ENCODE assay signal across 1 cellular context in the genomic region with DNA sequence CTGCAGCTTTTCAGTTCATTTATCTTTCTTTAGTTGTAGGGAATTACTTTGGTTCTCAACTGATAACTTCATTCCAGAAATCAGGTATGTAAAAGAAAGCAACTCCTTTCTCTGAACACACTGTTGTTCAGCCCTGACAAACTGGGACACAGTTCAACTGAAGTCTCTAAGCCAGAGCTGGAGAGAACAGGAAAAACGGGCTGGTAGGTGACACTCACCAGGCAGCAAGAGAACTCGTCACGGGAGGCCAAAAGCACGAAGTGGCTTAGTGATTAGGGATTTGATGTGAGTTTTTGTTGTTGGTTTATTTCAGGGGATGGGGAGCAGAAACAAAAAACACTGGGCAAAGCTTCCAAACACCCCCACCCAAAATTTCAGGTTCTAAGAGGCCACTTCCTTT.
A peak's percentile ranks its signal among the peaks of the same experiment; 100 is the strongest.
TF ChIP-seq lines count a peak whose summit lies in the region.

No MANE protein-coding gene starts in this region.

TF ChIP-seq in K562, 482 proteins besides CTCF, POLR2A, EP300 and RAD21 (continued from another document):
- TF ChIP-seq, protein P1, sequence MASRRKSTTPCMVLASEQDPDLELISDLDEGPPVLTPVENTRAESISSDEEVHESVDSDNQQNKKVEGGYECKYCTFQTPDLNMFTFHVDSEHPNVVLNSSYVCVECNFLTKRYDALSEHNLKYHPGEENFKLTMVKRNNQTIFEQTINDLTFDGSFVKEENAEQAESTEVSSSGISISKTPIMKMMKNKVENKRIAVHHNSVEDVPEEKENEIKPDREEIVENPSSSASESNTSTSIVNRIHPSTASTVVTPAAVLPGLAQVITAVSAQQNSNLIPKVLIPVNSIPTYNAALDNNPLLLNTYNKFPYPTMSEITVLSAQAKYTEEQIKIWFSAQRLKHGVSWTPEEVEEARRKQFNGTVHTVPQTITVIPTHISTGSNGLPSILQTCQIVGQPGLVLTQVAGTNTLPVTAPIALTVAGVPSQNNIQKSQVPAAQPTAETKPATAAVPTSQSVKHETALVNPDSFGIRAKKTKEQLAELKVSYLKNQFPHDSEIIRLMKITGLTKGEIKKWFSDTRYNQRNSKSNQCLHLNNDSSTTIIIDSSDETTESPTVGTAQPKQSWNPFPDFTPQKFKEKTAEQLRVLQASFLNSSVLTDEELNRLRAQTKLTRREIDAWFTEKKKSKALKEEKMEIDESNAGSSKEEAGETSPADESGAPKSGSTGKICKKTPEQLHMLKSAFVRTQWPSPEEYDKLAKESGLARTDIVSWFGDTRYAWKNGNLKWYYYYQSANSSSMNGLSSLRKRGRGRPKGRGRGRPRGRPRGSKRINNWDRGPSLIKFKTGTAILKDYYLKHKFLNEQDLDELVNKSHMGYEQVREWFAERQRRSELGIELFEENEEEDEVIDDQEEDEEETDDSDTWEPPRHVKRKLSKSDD (conservative IDR thresholded peaks at IDR 0.05; ENCODE audit: low read length), result no peak
- TF ChIP-seq SPI1 (IDR thresholded peaks at IDR 0.05; ENCODE audit: borderline replicate concordance, low read depth, low read length) (peak; percentile 45; the same call in 1 of the 2 replicates), ZNF41 (CRISPR knock-in tag; conservative IDR thresholded peaks at IDR 0.05) (no peak)
- TF ChIP-seq, protein P2, sequence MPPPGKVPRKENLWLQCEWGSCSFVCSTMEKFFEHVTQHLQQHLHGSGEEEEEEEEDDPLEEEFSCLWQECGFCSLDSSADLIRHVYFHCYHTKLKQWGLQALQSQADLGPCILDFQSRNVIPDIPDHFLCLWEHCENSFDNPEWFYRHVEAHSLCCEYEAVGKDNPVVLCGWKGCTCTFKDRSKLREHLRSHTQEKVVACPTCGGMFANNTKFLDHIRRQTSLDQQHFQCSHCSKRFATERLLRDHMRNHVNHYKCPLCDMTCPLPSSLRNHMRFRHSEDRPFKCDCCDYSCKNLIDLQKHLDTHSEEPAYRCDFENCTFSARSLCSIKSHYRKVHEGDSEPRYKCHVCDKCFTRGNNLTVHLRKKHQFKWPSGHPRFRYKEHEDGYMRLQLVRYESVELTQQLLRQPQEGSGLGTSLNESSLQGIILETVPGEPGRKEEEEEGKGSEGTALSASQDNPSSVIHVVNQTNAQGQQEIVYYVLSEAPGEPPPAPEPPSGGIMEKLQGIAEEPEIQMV (tag; conservative IDR thresholded peaks at IDR 0.05; ENCODE audit: low read depth), result no peak
